Comparison of ENCODE assay signal across 10 cellular contexts in the genomic region with DNA sequence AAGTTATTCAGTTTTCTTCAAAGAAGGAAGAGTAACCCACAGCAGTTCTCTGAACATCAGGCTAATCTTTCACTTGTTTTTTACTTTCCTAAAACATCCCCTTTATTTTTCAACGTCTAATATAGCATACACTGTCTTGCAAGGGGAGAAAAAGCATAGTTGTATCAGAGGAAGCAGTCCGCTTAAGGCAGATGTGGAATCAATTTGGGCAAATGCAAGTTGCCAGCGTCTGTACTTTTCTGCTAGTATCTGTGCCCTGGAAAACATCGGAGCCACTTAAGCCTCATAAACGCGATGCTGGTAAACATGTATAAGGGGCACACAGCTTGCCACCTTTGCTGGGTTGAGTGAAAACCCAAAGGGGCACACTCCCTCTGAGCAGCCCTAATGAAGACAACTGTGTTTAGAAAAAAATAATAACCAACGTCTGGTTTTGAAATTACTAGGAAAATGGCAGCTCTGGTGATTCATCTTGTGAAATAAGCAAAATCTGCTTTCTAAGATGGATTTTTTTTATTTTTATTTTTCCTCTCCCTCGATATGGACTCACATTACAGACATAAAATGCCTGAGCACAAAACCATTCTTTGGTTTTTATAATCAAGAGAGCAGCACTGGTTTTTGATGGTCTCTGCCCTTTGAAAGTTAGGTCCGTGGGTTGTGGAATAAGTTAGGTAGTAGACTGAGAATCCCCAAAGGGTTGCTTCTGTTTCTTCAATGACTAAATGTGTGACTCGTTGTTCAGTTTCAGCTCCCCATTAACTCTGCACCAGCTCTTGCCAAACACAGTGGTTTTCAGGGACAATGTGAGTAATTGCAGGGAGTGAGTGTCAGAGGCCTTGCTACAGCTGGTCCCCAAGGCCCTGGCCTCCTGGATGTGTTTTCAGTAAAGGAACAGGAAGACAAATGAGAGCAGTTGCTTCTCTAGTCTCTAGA. TPM values are rescaled to one million over a fixed set of nuclear protein-coding genes. Genes with fewer than 3 reads are reported as not detected.
A peak's percentile ranks its signal among the peaks of the same experiment; 100 is the strongest.
DNase-seq lines count a peak whose midpoint lies in the region; ATAC-seq, FAIRE-seq and TF ChIP-seq lines count a peak whose summit lies in the region.
"Had no signal": no experiment of that assay in that cellular context is flagged by ENCODE, and none has a peak within 500 bp of the region (broad histone marks: within the 10 kb centered on the region; RNA-seq: fewer than 3 reads in every experiment).

No MANE protein-coding gene starts in this region.

- H3K27me3 Mint-ChIP-seq in CD4-positive, CD25-positive, alpha-beta regulatory T cell: peaks cover 18% of the 10 kb centered on the region
- H3K27me3 Mint-ChIP-seq in activated naive CD8-positive, alpha-beta T cell treated with anti-CD3 and anti-CD28 coated beads for 36 hours: peaks cover 19% of the 10 kb centered on the region

- H3K9ac ChIP-seq in kidney (ENCODE audit: low read length in 2 of 2): no peak overlapping the region

- TF ChIP-seq CTCF in kidney (IDR thresholded peaks at IDR 0.05; ENCODE audit: borderline replicate concordance, extremely low read depth, insufficient read depth) (no peak), RWPE1 (conservative IDR thresholded peaks at IDR 0.05; ENCODE audit: low read depth) (no peak)

- peak overlapping the region; percentile 8 to 42 (median 14) for H3K4me3 Mint-ChIP-seq in CD4-positive, CD25-positive, alpha-beta regulatory T cell
- no peak overlapping the region for H3K4me3 Mint-ChIP-seq in activated naive CD8-positive, alpha-beta T cell treated with anti-CD3 and anti-CD28 coated beads for 36 hours

- peak in 1 of 2 donors; percentile 18 for ATAC-seq in CD4-positive, CD25-positive, alpha-beta regulatory T cell (ENCODE audit: low read depth in 2 of 2)
- peak; percentile 95 for ATAC-seq in GM19395 (IDR thresholded peaks at IDR 0.05; ENCODE audit: unreplicated experiment)
- ATAC-seq in HG03354 (IDR thresholded peaks at IDR 0.05; ENCODE audit: poor library complexity, severe bottlenecking, unreplicated experiment): peak; percentile 87
- ATAC-seq: HCT116 had no signal

- H3K9me3 ChIP-seq in CD4-positive, CD25-positive, alpha-beta regulatory T cell (ENCODE audit: control insufficient read depth in 2 of 2, low read length in 2 of 2): no peaks in the 10 kb centered on the region
- H3K9me3 ChIP-seq in kidney (ENCODE audit: control insufficient read depth in 1 of 2, low read length in 2 of 2): no peaks in the 10 kb centered on the region
- H3K9me3 ChIP-seq: upper lobe of left lung had no signal

- H3K27me3 ChIP-seq in CD4-positive, CD25-positive, alpha-beta regulatory T cell (ENCODE audit: control insufficient read depth, insufficient read depth, low read length): no peaks in the 10 kb centered on the region
- H3K27me3 ChIP-seq: upper lobe of left lung had no signal

- DNase-seq in CD4-positive, CD25-positive, alpha-beta regulatory T cell: peak in 1 of 3 donors; percentile 39
- peak; percentile 56 for DNase-seq in activated naive CD8-positive, alpha-beta T cell treated with anti-CD3 and anti-CD28 coated beads for 36 hours
- DNase-seq in renal cortical epithelial cell (ENCODE audit: low read depth): peak; percentile 88
- DNase-seq in activated effector memory CD4-positive, alpha-beta T cell treated with anti-CD3 and anti-CD28 coated beads, Interleukin-2, amount 50 U/mL, for 16 hours: no peak
- no peak for DNase-seq in kidney
- no peak for DNase-seq in RWPE1 (ENCODE audit: low spot score)

- H3K36me3 Mint-ChIP-seq in CD4-positive, CD25-positive, alpha-beta regulatory T cell: no peaks in the 10 kb centered on the region
- peaks cover 6% of the 10 kb centered on the region for H3K36me3 Mint-ChIP-seq in activated naive CD8-positive, alpha-beta T cell treated with anti-CD3 and anti-CD28 coated beads for 36 hours

- peaks cover 0 to 5% (median 0%) of the 10 kb centered on the region in 7 donors for H3K9me3 Mint-ChIP-seq in CD4-positive, CD25-positive, alpha-beta regulatory T cell
- peaks cover 1% of the 10 kb centered on the region for H3K9me3 Mint-ChIP-seq in activated naive CD8-positive, alpha-beta T cell treated with anti-CD3 and anti-CD28 coated beads for 36 hours

- peaks cover 8 to 20% (median 14%) of the 10 kb centered on the region in 4 donors for H3K4me1 Mint-ChIP-seq in CD4-positive, CD25-positive, alpha-beta regulatory T cell
- peaks cover 16% of the 10 kb centered on the region for H3K4me1 Mint-ChIP-seq in activated naive CD8-positive, alpha-beta T cell treated with anti-CD3 and anti-CD28 coated beads for 36 hours

- H3K36me3 ChIP-seq in CD4-positive, CD25-positive, alpha-beta regulatory T cell (ENCODE audit: control insufficient read depth, insufficient read depth, low read length): no peaks in the 10 kb centered on the region
- H3K36me3 ChIP-seq in kidney (ENCODE audit: control insufficient read depth in 1 of 2, insufficient read depth in 2 of 2, low read length in 2 of 2): no peaks in the 10 kb centered on the region
- H3K36me3 ChIP-seq: upper lobe of left lung had no signal

- POLR2A ChIA-PET in RWPE1 (lab: Yijun Ruan, JAX; ENCODE audit: low non-redundant PET): no interaction called here

- peak overlapping the region; percentile 62 for H3K4me3 ChIP-seq in CD4-positive, CD25-positive, alpha-beta regulatory T cell (ENCODE audit: low read depth, low read length)
- H3K4me3 ChIP-seq in kidney (ENCODE audit: low read length in 2 of 2): no peak overlapping the region
- H3K4me3 ChIP-seq: upper lobe of left lung had no signal

- FAIRE-seq in kidney (lab: Jason Lieb, UNC): no peak

- H3K27ac Mint-ChIP-seq in CD4-positive, CD25-positive, alpha-beta regulatory T cell: peak overlapping the region; percentile 66 to 87 (median 70)
- H3K27ac Mint-ChIP-seq in activated naive CD8-positive, alpha-beta T cell treated with anti-CD3 and anti-CD28 coated beads for 36 hours: peak overlapping the region; percentile 83

- intact Hi-C loops in kidney (cut with DNase I): no loop called here

- H3K27ac ChIP-seq in CD4-positive, CD25-positive, alpha-beta regulatory T cell (ENCODE audit: insufficient read depth, low read length, poor library complexity, severe bottlenecking): no peak overlapping the region
- H3K27ac ChIP-seq in kidney (ENCODE audit: low read depth in 2 of 2, low read length in 2 of 2) (no peak overlapping the region), RWPE1 (no peak overlapping the region)
- H3K27ac ChIP-seq: upper lobe of left lung had no signal

- CTCF ChIA-PET in RWPE1 (lab: Yijun Ruan, JAX): no interaction called here

- H3K4me1 ChIP-seq in CD4-positive, CD25-positive, alpha-beta regulatory T cell (ENCODE audit: control insufficient read depth, insufficient read depth, low read length, poor library complexity, severe bottlenecking): peaks cover 11% of the 10 kb centered on the region
- H3K4me1 ChIP-seq in kidney (ENCODE audit: control insufficient read depth in 1 of 2, insufficient read depth in 1 of 2, low read depth in 1 of 2, low read length in 2 of 2): no peaks in the 10 kb centered on the region

RNA-seq across cellular contexts. Expression of gene SMIM20, which starts 24.5 kb away (rescaled TPM):
- 7.4 TPM for total RNA-seq in CD4-positive, CD25-positive, alpha-beta regulatory T cell
- polyA plus RNA-seq in CD4-positive, CD25-positive, alpha-beta regulatory T cell: 10 to 100 TPM; 50.5 to 80.5 (median 55.7) TPM
- total RNA-seq in activated naive CD8-positive, alpha-beta T cell treated with anti-CD3 and anti-CD28 coated beads for 36 hours: 10 to 100 TPM; 22.9 to 23.5 TPM
- total RNA-seq in renal cortical epithelial cell (28.3 and 39.2 TPM in 2 replicates), kidney (23.8 TPM)
- 97.2 TPM for polyA plus RNA-seq in kidney (ENCODE audit: insufficient read depth, low read depth, low replicate concordance)

Comparison
In these comparisons a context has a peak if more than half of its experiments do, and no peak if none do; other contexts are left out.
1. DNase-seq: peak in activated naive CD8-positive, alpha-beta T cell treated with anti-CD3 and anti-CD28 coated beads for 36 hours (single experiment) and renal cortical epithelial cell (single experiment); none in activated effector memory CD4-positive, alpha-beta T cell treated with anti-CD3 and anti-CD28 coated beads, Interleukin-2, amount 50 U/mL, for 16 hours (single experiment), kidney (single experiment) and RWPE1 (single experiment).